Comparison of ENCODE assay signal across 8 cellular contexts in genomic region chr17:78013683-78014467, GRCh38. TPM values are rescaled to one million over a fixed set of nuclear protein-coding genes. Genes with fewer than 3 reads are reported as not detected.
DNase-seq lines count a peak whose midpoint lies in the region; ATAC-seq and TF ChIP-seq lines count a peak whose summit lies in the region.

No MANE protein-coding gene starts in this region.

- ATAC-seq in HCT116, result peak; percentile 92
- peak in 1 of 2 donors; percentile 57 for ATAC-seq in natural killer cell treated with Interleukin-12 subunit alpha and Interleukin-12 subunit beta and Interleukin-15 and Interleukin-18, amount 100 ng/mL, for 72 hours

- peaks cover 10 to 13% of the 10 kb centered on the region in 2 donors for H3K36me3 Mint-ChIP-seq in CD14-positive monocyte
- no peaks in the 10 kb centered on the region for H3K36me3 Mint-ChIP-seq in natural killer cell treated with Interleukin-12 subunit alpha and Interleukin-12 subunit beta and Interleukin-15 and Interleukin-18, amount 100 ng/mL, for 72 hours

- H4K20me1 ChIP-seq in HCT116 (ENCODE audit: insufficient read depth), result no peaks in the 10 kb centered on the region

- no peaks in the 10 kb centered on the region for H3K36me3 ChIP-seq in HCT116 (ENCODE audit: control insufficient read depth in 1 of 2, insufficient read depth in 2 of 2, low read length in 2 of 2)
- peaks cover 0 to 34% (median 0%) of the 10 kb centered on the region in 3 donors for H3K36me3 ChIP-seq in esophagus squamous epithelium
- no peaks in the 10 kb centered on the region for H3K36me3 ChIP-seq in transverse colon

- WGBS in esophagus squamous epithelium, 2 donors, result 32 to 41% methylated on average over 4 of the region's 4 CpGs
- 33 to 43% methylated on average over 4 of the region's 4 CpGs for WGBS in transverse colon (ENCODE audit: low coverage in 1 of 2), 2 donors

- intact Hi-C loops in CD14-positive monocyte (cut with micrococcal nuclease), result loop anchor here (1.0 to 5.0 kb wide), 3 partner anchors 241 to 472 kb away; no protein-coding TSS in a partner anchor
- intact Hi-C loops in HCT116 (cut with micrococcal nuclease), result loop anchor here (1.0 kb wide), 3 partner anchors 100 to 472 kb away; no protein-coding TSS in a partner anchor
- intact Hi-C loops in esophagus squamous epithelium (cut with DNase I), result loop anchor here (5.0 kb wide), 1 partner anchor 472 kb away; no protein-coding TSS in a partner anchor
- intact Hi-C loops in transverse colon (cut with DNase I; ENCODE audit: low total_unique reads), result loop anchor here (5.0 kb wide), 1 partner anchor 472 kb away; no protein-coding TSS in a partner anchor

- H3K27ac ChIP-seq in HCT116 (ENCODE audit: low read depth, low read length) (no peak overlapping the region), esophagus squamous epithelium (no peak overlapping the region), transverse colon (no peak overlapping the region)

- H3K4me3 ChIP-seq in HCT116 (replicated peaks in 1 of 2; ENCODE audit: low read depth in 1 of 2, low read length in 2 of 2) (no peak overlapping the region), esophagus squamous epithelium (no peak overlapping the region), transverse colon (no peak overlapping the region)

- H3K9me2 ChIP-seq in HCT116 (ENCODE audit: insufficient read depth), result no peaks in the 10 kb centered on the region

- no peaks in the 10 kb centered on the region for H3K9me3 Mint-ChIP-seq in CD14-positive monocyte
- no peaks in the 10 kb centered on the region for H3K9me3 Mint-ChIP-seq in natural killer cell treated with Interleukin-12 subunit alpha and Interleukin-12 subunit beta and Interleukin-15 and Interleukin-18, amount 100 ng/mL, for 72 hours

- H3K27me3 ChIP-seq in HCT116 (ENCODE audit: insufficient read depth, low read length) (no peaks in the 10 kb centered on the region), esophagus squamous epithelium (no peaks in the 10 kb centered on the region), transverse colon (no peaks in the 10 kb centered on the region)

- no peak overlapping the region for H3K4me3 Mint-ChIP-seq in CD14-positive monocyte
- no peak overlapping the region for H3K4me3 Mint-ChIP-seq in natural killer cell treated with Interleukin-12 subunit alpha and Interleukin-12 subunit beta and Interleukin-15 and Interleukin-18, amount 100 ng/mL, for 72 hours

- no peaks in the 10 kb centered on the region for H3K4me1 ChIP-seq in HCT116 (ENCODE audit: control insufficient read depth in 1 of 2, insufficient read depth in 2 of 2, low read length in 2 of 2)
- H3K4me1 ChIP-seq in esophagus squamous epithelium, result peaks cover 0 to 7% (median 0%) of the 10 kb centered on the region in 3 donors
- peaks cover 0 to 9% (median 3%) of the 10 kb centered on the region in 4 donors for H3K4me1 ChIP-seq in transverse colon

- peak; percentile 98 for TF ChIP-seq RAD21 in HCT116 (IDR thresholded peaks at IDR 0.05; ENCODE audit: low read depth)

- H3K9ac ChIP-seq in HCT116 (ENCODE audit: low read length), result no peak overlapping the region

- no TSS peak for BruUV-seq in HCT116 (replicated peaks; lab: Mats Ljungman, UMichigan)

- CTCF ChIA-PET in HCT116 (lab: Charles Lee), result interaction anchor here (0.6 to 3.0 kb wide), 24 partner anchors 9 to 584 kb away, joined by 3 to 38 read pairs (median 4); partner anchors contain the start of genes AFMID and TNRC6C

- TF ChIP-seq POLR2A in HCT116 (IDR thresholded peaks at IDR 0.05; ENCODE audit: borderline replicate concordance, extremely low read depth, insufficient read depth, insufficient read length) (no peak), esophagus squamous epithelium (IDR thresholded peaks at IDR 0.05) (no peak), transverse colon (IDR thresholded peaks at IDR 0.05) (no peak)

- RAD21 ChIA-PET in HCT116 (lab: Charles Lee; ENCODE audit: low non-redundant PET in 1 of 2, low total read pairs in 2 of 2, uncharacterized antibody in 2 of 2, unreplicated experiment in 2 of 2), result interaction anchor here (0.8 to 1.9 kb wide), 5 partner anchors 66 to 471 kb away, joined by 3 to 7 read pairs (median 5); no protein-coding TSS in a partner anchor

- in situ Hi-C loops in transverse colon (cut with MboI; ENCODE audit: low pct_ligation_motif_present in 1 of 4, low pct_unique_long_range_greater_than_20kb in 1 of 4, low sequenced_read_pairs in 3 of 4), result loop anchor here (10.0 to 25.0 kb wide), 4 partner anchors 239 to 477 kb away; no protein-coding TSS in a partner anchor

- peak overlapping the region in 1 of 7 donors; percentile 2 for H3K27ac Mint-ChIP-seq in CD14-positive monocyte
- H3K27ac Mint-ChIP-seq in natural killer cell treated with Interleukin-12 subunit alpha and Interleukin-12 subunit beta and Interleukin-15 and Interleukin-18, amount 100 ng/mL, for 72 hours, result no peak overlapping the region

- DNase-seq in CD14-positive monocyte (ENCODE audit: low spot score) (peak; percentile 52), HCT116 (ENCODE audit: low read depth, low spot score) (peak; percentile 54), NCI-H69 (lab: John Stamatoyannopoulos, UW) (peak; percentile 75), esophagus squamous epithelium (lab: John Stamatoyannopoulos, UW) (no peak), transverse colon (peak; percentile 48), mesenteric fat pad (ENCODE audit: low spot score) (no peak)
- DNase-seq in activated CD8-positive, alpha-beta memory T cell treated with anti-CD3 and anti-CD28 coated beads, Interleukin-2, amount 50 U/mL, for 24 hours (ENCODE audit: extremely low read depth), result peak; percentile 21
- DNase-seq in natural killer cell treated with Interleukin-12 subunit alpha and Interleukin-12 subunit beta and Interleukin-15 and Interleukin-18, amount 100 ng/mL, for 72 hours (ENCODE audit: low spot score), result peak; percentile 62

- TF ChIP-seq CTCF in CD14-positive monocyte (IDR thresholded peaks at IDR 0.05) (peak; percentile 87), HCT116 (IDR thresholded peaks at IDR 0.05 in 2 of 3, conservative IDR thresholded peaks at IDR 0.05 in 1 of 3; ENCODE audit: borderline replicate concordance in 1 of 3, insufficient read depth in 1 of 3, low read depth in 2 of 3, low read length in 2 of 3) (peak; percentile 87 to 100 (median 93)), esophagus squamous epithelium (IDR thresholded peaks at IDR 0.05) (peak; percentile 63 to 81 (median 70)), transverse colon (IDR thresholded peaks at IDR 0.05) (peak; percentile 67 to 79 (median 71))

- H3K9me3 ChIP-seq in HCT116 (ENCODE audit: control insufficient read depth in 1 of 2, insufficient read depth in 1 of 2, low read depth in 1 of 2, low read length in 2 of 2) (no peaks in the 10 kb centered on the region), esophagus squamous epithelium (no peaks in the 10 kb centered on the region), transverse colon (no peaks in the 10 kb centered on the region)

- H3K27me3 Mint-ChIP-seq in CD14-positive monocyte (ENCODE audit: low read depth in 3 of 3), result no peaks in the 10 kb centered on the region
- no peaks in the 10 kb centered on the region for H3K27me3 Mint-ChIP-seq in natural killer cell treated with Interleukin-12 subunit alpha and Interleukin-12 subunit beta and Interleukin-15 and Interleukin-18, amount 100 ng/mL, for 72 hours

- H2AFZ ChIP-seq in HCT116 (ENCODE audit: low read depth, low read length, poor library complexity, severe bottlenecking), result no peak overlapping the region

- TF ChIP-seq EP300 in transverse colon (IDR thresholded peaks at IDR 0.05; ENCODE audit: low read depth), result no peak

- H3K4me1 Mint-ChIP-seq in CD14-positive monocyte, result peaks cover 12% of the 10 kb centered on the region
- peaks cover 19 to 21% of the 10 kb centered on the region in 2 donors for H3K4me1 Mint-ChIP-seq in natural killer cell treated with Interleukin-12 subunit alpha and Interleukin-12 subunit beta and Interleukin-15 and Interleukin-18, amount 100 ng/mL, for 72 hours (ENCODE audit: low read depth in 2 of 2)

- POLR2A ChIA-PET in HCT116 (lab: Charles Lee), result interaction anchor here (1.2 kb wide), 1 partner anchor 55 kb away, joined by 4 read pairs; the partner anchor contains the start of gene TNRC6C

- no peak overlapping the region for H3K4me2 ChIP-seq in HCT116 (ENCODE audit: low read length)

- H3K79me2 ChIP-seq in HCT116 (ENCODE audit: insufficient read depth, low read length), result no peaks in the 10 kb centered on the region

TF ChIP-seq in HCT116, 20 proteins besides CTCF, POLR2A, EP300 and RAD21 (continues in another document):
- TF ChIP-seq EZH2 (IDR thresholded peaks at IDR 0.05), result no peak
- no peak for TF ChIP-seq EZH2phosphoT487 (IDR thresholded peaks at IDR 0.05; ENCODE audit: borderline replicate concordance)
- TF ChIP-seq EGR1 (IDR thresholded peaks at IDR 0.05; ENCODE audit: low read depth), result no peak
- TF ChIP-seq SIN3A (IDR thresholded peaks at IDR 0.05; ENCODE audit: low read depth), result no peak
- TF ChIP-seq CBX3 (IDR thresholded peaks at IDR 0.05; ENCODE audit: low read depth), result no peak
- TF ChIP-seq, protein P1, sequence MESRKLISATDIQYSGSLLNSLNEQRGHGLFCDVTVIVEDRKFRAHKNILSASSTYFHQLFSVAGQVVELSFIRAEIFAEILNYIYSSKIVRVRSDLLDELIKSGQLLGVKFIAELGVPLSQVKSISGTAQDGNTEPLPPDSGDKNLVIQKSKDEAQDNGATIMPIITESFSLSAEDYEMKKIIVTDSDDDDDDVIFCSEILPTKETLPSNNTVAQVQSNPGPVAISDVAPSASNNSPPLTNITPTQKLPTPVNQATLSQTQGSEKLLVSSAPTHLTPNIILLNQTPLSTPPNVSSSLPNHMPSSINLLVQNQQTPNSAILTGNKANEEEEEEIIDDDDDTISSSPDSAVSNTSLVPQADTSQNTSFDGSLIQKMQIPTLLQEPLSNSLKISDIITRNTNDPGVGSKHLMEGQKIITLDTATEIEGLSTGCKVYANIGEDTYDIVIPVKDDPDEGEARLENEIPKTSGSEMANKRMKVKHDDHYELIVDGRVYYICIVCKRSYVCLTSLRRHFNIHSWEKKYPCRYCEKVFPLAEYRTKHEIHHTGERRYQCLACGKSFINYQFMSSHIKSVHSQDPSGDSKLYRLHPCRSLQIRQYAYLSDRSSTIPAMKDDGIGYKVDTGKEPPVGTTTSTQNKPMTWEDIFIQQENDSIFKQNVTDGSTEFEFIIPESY (IDR thresholded peaks at IDR 0.05; ENCODE audit: extremely low read depth, insufficient replicate concordance, low read length), result no peak
- TF ChIP-seq ZNF274 (IDR thresholded peaks at IDR 0.05; ENCODE audit: low read depth, low read length), result no peak
- TF ChIP-seq ELF1 (IDR thresholded peaks at IDR 0.05; ENCODE audit: borderline replicate concordance, low read depth), result no peak
- TF ChIP-seq ZFX (IDR thresholded peaks at IDR 0.05), result no peak
- no peak for TF ChIP-seq YY1 (IDR thresholded peaks at IDR 0.05; ENCODE audit: extremely low read depth, insufficient replicate concordance, low read depth, low read length)

RNA-seq across cellular contexts. Expression of gene TNRC6C, which starts 55.4 kb away (rescaled TPM):
- polyA plus RNA-seq in CD14-positive monocyte, result under 1 TPM; 0.38 to 0.46 TPM
- total RNA-seq in HCT116 (2021; ENCODE audit: unreplicated experiment), result 23.4 TPM
- polyA plus RNA-seq in HCT116 (2012), result 6.7 and 7.1 TPM in 2 replicates
- 10 to 100 TPM in 1 of 4 donors, 1 to 10 TPM in 3; 2.6 to 10.9 (median 4.7) TPM for total RNA-seq in esophagus squamous epithelium
- 10 to 100 TPM; 28.1 to 32.1 TPM for total RNA-seq in natural killer cell treated with Interleukin-12 subunit alpha and Interleukin-12 subunit beta and Interleukin-15 and Interleukin-18, amount 100 ng/mL, for 72 hours
- 10 to 100 TPM in 2 of 4 donors, 1 to 10 TPM in 2; 7.5 to 16.9 (median 9.9) TPM for total RNA-seq in transverse colon
- total RNA-seq in mesenteric fat pad, result 24.7 TPM

Comparison
In these comparisons a context has a peak if more than half of its experiments do, and no peak if none do; other contexts are left out.
1. DNase-seq: peak in CD14-positive monocyte (single experiment), HCT116 (single experiment), NCI-H69 (single experiment), activated CD8-positive, alpha-beta memory T cell treated with anti-CD3 and anti-CD28 coated beads, Interleukin-2, amount 50 U/mL, for 24 hours (single experiment), natural killer cell treated with Interleukin-12 subunit alpha and Interleukin-12 subunit beta and Interleukin-15 and Interleukin-18, amount 100 ng/mL, for 72 hours (single experiment) and transverse colon (single experiment); none in esophagus squamous epithelium (single experiment) and mesenteric fat pad (single experiment).
2. Peak in every context shown above with its lines, with median percentiles within 50 percentile points of each other: CTCF ChIP-seq.